ENCODE assay signal across 10 cellular contexts in genomic region chr12:34625116-34625515, GRCh38.
DNase-seq lines count a peak whose midpoint lies in the region; ATAC-seq and TF ChIP-seq lines count a peak whose summit lies in the region.
"Had no signal": no experiment of that assay in that cellular context is flagged by ENCODE, and none has a peak within 500 bp of the region (broad histone marks: within the 10 kb centered on the region; RNA-seq: fewer than 3 reads in every experiment).

No MANE protein-coding gene starts in this region.

- H3K27ac ChIP-seq in breast epithelium: no peak overlapping the region
- H3K27ac ChIP-seq in VCaP: no peak overlapping the region
- H3K27ac ChIP-seq: neutrophil had no signal

- H3K27me3 Mint-ChIP-seq in MCF 10A (ENCODE audit: insufficient read depth, unreplicated experiment): no peaks in the 10 kb centered on the region
- H3K27me3 Mint-ChIP-seq: activated B cell treated with CpG ODN at 0.5 μM for 24 hours had no signal

- POLR2A ChIA-PET in MCF 10A (lab: Yijun Ruan, JAX): no interaction called here

- CTCF ChIA-PET in MCF 10A (lab: Yijun Ruan, JAX): interaction anchor here (0.6 to 0.8 kb wide), 5 partner anchors 11 to 1903 kb away, joined by 3 to 5 read pairs (median 3); no protein-coding TSS in a partner anchor

- H3K27me3 ChIP-seq in breast epithelium: no peaks in the 10 kb centered on the region
- H3K27me3 ChIP-seq: neutrophil had no signal

- H3K36me3 ChIP-seq in breast epithelium: no peaks in the 10 kb centered on the region
- H3K36me3 ChIP-seq: neutrophil had no signal

- peaks cover 10% of the 10 kb centered on the region for H3K9me3 Mint-ChIP-seq in MCF 10A (ENCODE audit: unreplicated experiment)

- H3K36me3 Mint-ChIP-seq in MCF 10A (ENCODE audit: insufficient read depth, unreplicated experiment): no peaks in the 10 kb centered on the region

- no peak overlapping the region for H3K27ac Mint-ChIP-seq in MCF 10A (ENCODE audit: low read depth, unreplicated experiment)
- H3K27ac Mint-ChIP-seq: activated B cell treated with CpG ODN at 0.5 μM for 24 hours had no signal

- H3K9me3 ChIP-seq in breast epithelium: peaks cover 1 to 22% of the 10 kb centered on the region in 2 donors
- H3K9me3 ChIP-seq: neutrophil had no signal

- BruUV-seq in MCF 10A (replicated peaks; lab: Mats Ljungman, UMichigan): no TSS peak

- TF ChIP-seq POLR2A in breast epithelium (IDR thresholded peaks at IDR 0.05) (no peak), NB4 (IDR thresholded peaks at IDR 0.05; ENCODE audit: extremely low read depth, insufficient read length) (no peak)

- intact Hi-C loops in MCF 10A (cut with micrococcal nuclease): loop anchor here (1.0 to 2.0 kb wide), 3 partner anchors 406 to 587 kb away; no protein-coding TSS in a partner anchor
- intact Hi-C loops in breast epithelium (cut with DNase I; ENCODE audit: low total_unique reads): no loop called here

- no peak overlapping the region for H3K4me3 ChIP-seq in breast epithelium
- no peak overlapping the region for H3K4me3 ChIP-seq in NB4 (ENCODE audit: low read depth, low read length)

- H3K4me3 Mint-ChIP-seq in MCF 10A (ENCODE audit: unreplicated experiment): no peak overlapping the region
- H3K4me3 Mint-ChIP-seq: activated B cell treated with CpG ODN at 0.5 μM for 24 hours had no signal

- no peaks in the 10 kb centered on the region for H3K4me1 ChIP-seq in breast epithelium

- DNase-seq in MCF 10A (ENCODE audit: unreplicated experiment) (peak; percentile 37), breast epithelium (ENCODE audit: low spot score in 2 of 2) (no peak), NB4 (ENCODE audit: low read depth) (peak; percentile 57), superior temporal gyrus (ENCODE audit: extremely low spot score) (peak; percentile 16), CD1c-positive myeloid dendritic cell (ENCODE audit: extremely low spot score) (no peak), HuH-7 (ENCODE audit: low spot score) (no peak)
- DNase-seq: activated B cell treated with CpG ODN at 0.5 μM for 24 hours had no signal

- no peak for ATAC-seq in GM21723 (IDR thresholded peaks at IDR 0.05; ENCODE audit: unreplicated experiment)

- H3K4me1 Mint-ChIP-seq in MCF 10A (ENCODE audit: insufficient read depth, unreplicated experiment): no peaks in the 10 kb centered on the region
- H3K4me1 Mint-ChIP-seq: activated B cell treated with CpG ODN at 0.5 μM for 24 hours had no signal

- TF ChIP-seq CTCF in MCF 10A (IDR thresholded peaks at IDR 0.05; ENCODE audit: unreplicated experiment) (peak; percentile 37), breast epithelium (IDR thresholded peaks at IDR 0.05) (peak in 1 of 3 donors; percentile 13), NB4 (IDR thresholded peaks at IDR 0.05; ENCODE audit: low read depth, low read length) (peak; percentile 38), VCaP (conservative IDR thresholded peaks at IDR 0.05) (peak; percentile 74)

Comparison
In these comparisons a context has a peak if more than half of its experiments do, and no peak if none do; other contexts are left out.
1. DNase-seq: peak in MCF 10A (single experiment), NB4 (single experiment) and superior temporal gyrus (single experiment); none in breast epithelium (0 of 2), CD1c-positive myeloid dendritic cell (single experiment) and HuH-7 (single experiment).